ENCODE assay signal across 12 cellular contexts in genomic region chr14:82642425-82642824, GRCh38.
DNase-seq lines count a peak whose midpoint lies in the region; ATAC-seq and TF ChIP-seq lines count a peak whose summit lies in the region.
"Had no signal": no experiment of that assay in that cellular context is flagged by ENCODE, and none has a peak within 500 bp of the region (broad histone marks: within the 10 kb centered on the region; RNA-seq: fewer than 3 reads in every experiment).

No MANE protein-coding gene starts in this region.

- peaks cover 4% of the 10 kb centered on the region for H3K9me3 Mint-ChIP-seq in activated T-cell treated with anti-CD3 and anti-CD28 coated beads, Interleukin-2, amount 50 U/mL, for 4 hours
- H3K9me3 Mint-ChIP-seq: naive B cell; stimulated activated memory B cell treated with anti-CD40 and anti-IgM and Interleukin-4, amounts not matched to agents 10 μg/mL and 1 μg/mL and 100 μg/mL, for 72 hours had no signal

- DNase-seq in activated T-cell treated with anti-CD3 and anti-CD28 coated beads, Interleukin-2, amount 50 U/mL, for 48 hours: peak; percentile 20 to 26
- DNase-seq in activated T-cell treated with anti-CD3 and anti-CD28 coated beads, Interleukin-2, amount 50 U/mL, for 4 hours: no peak
- DNase-seq in NCI-H2227 treated with DMSO at 0.1 percent for 48 hours (lab: John Stamatoyannopoulos, UW) (peak; percentile 65), erythroblast (lab: John Stamatoyannopoulos, UW) (peak; percentile 54 to 56), renal cortical epithelial cell (ENCODE audit: low read depth) (peak; percentile 5), GM20000 (ENCODE audit: low spot score) (no peak), Ammon's horn (ENCODE audit: low spot score) (no peak)
- DNase-seq in activated CD8-positive, alpha-beta memory T cell treated with anti-CD3 and anti-CD28 coated beads, Interleukin-2, amount 50 U/mL, for 48 hours: no peak
- DNase-seq: Kasumi-1, naive B cell had no signal

- TF ChIP-seq CTCF in GM20000 (IDR thresholded peaks at IDR 0.05; ENCODE audit: extremely low read depth, missing control alignments): no peak

- no peaks in the 10 kb centered on the region for H3K4me1 Mint-ChIP-seq in activated T-cell treated with anti-CD3 and anti-CD28 coated beads, Interleukin-2, amount 50 U/mL, for 4 hours (ENCODE audit: low read depth)
- H3K4me1 Mint-ChIP-seq: B cell; naive B cell; stimulated activated memory B cell treated with anti-CD40 and anti-IgM and Interleukin-4, amounts not matched to agents 10 μg/mL and 1 μg/mL and 100 μg/mL, for 72 hours had no signal

- no peaks in the 10 kb centered on the region for H3K27me3 Mint-ChIP-seq in activated T-cell treated with anti-CD3 and anti-CD28 coated beads, Interleukin-2, amount 50 U/mL, for 4 hours (ENCODE audit: low read depth)
- H3K27me3 Mint-ChIP-seq: B cell; naive B cell; stimulated activated memory B cell treated with anti-CD40 and anti-IgM and Interleukin-4, amounts not matched to agents 10 μg/mL and 1 μg/mL and 100 μg/mL, for 72 hours had no signal

- ATAC-seq in activated T-cell treated with anti-CD3 and anti-CD28 coated beads, Interleukin-2, amount 50 U/mL, for 4 hours: no peak
- ATAC-seq: stimulated activated memory B cell treated with anti-CD40 and anti-IgM and Interleukin-4, amounts not matched to agents 10 μg/mL and 1 μg/mL and 100 μg/mL, for 72 hours had no signal

- TF ChIP-seq POLR2A in erythroblast (IDR thresholded peaks at IDR 0.05; ENCODE audit: low read length): peak; percentile 21

- no peak overlapping the region for H3K4me3 Mint-ChIP-seq in activated T-cell treated with anti-CD3 and anti-CD28 coated beads, Interleukin-2, amount 50 U/mL, for 4 hours
- H3K4me3 Mint-ChIP-seq: B cell; stimulated activated memory B cell treated with anti-CD40 and anti-IgM and Interleukin-4, amounts not matched to agents 10 μg/mL and 1 μg/mL and 100 μg/mL, for 72 hours had no signal

- H3K36me3 Mint-ChIP-seq in activated T-cell treated with anti-CD3 and anti-CD28 coated beads, Interleukin-2, amount 50 U/mL, for 4 hours (ENCODE audit: insufficient read depth): no peaks in the 10 kb centered on the region
- H3K36me3 Mint-ChIP-seq: naive B cell; stimulated activated memory B cell treated with anti-CD40 and anti-IgM and Interleukin-4, amounts not matched to agents 10 μg/mL and 1 μg/mL and 100 μg/mL, for 72 hours had no signal

Comparison
In these comparisons a context has a peak if more than half of its experiments do, and no peak if none do; other contexts are left out.
1. DNase-seq: peak in activated T-cell treated with anti-CD3 and anti-CD28 coated beads, Interleukin-2, amount 50 U/mL, for 48 hours (2 of 2), NCI-H2227 treated with DMSO at 0.1 percent for 48 hours (single experiment), erythroblast (2 of 2) and renal cortical epithelial cell (single experiment); none in activated T-cell treated with anti-CD3 and anti-CD28 coated beads, Interleukin-2, amount 50 U/mL, for 4 hours (single experiment), activated CD8-positive, alpha-beta memory T cell treated with anti-CD3 and anti-CD28 coated beads, Interleukin-2, amount 50 U/mL, for 48 hours (single experiment), GM20000 (single experiment) and Ammon's horn (single experiment).